Comparison of ENCODE assay signal across 9 cellular contexts in the genomic region with DNA sequence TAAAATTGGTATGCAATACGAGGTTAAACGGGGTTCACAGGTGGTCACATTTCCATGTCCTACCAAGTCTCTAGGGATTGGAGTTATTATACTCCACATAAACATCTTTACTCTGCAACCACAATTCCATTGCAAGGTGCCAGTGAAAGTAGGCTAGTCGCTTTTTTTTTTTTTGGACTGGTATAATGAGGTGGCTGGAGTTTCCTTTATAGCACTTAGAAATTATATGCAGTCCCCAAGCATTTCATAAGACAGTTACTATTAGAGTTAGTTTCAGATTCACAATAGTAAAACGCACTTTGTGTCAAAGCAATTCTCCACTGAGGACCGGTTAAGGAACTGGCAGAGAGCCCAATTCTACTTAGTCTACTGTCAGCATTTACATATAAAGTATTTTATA. TPM values are rescaled to one million over a fixed set of nuclear protein-coding genes. Genes with fewer than 3 reads are reported as not detected.
DNase-seq lines count a peak whose midpoint lies in the region; ATAC-seq and TF ChIP-seq lines count a peak whose summit lies in the region.
"Had no signal": no experiment of that assay in that cellular context is flagged by ENCODE, and none has a peak within 500 bp of the region (broad histone marks: within the 10 kb centered on the region; RNA-seq: fewer than 3 reads in every experiment).

No MANE protein-coding gene starts in this region.

- H3K36me3 Mint-ChIP-seq in natural killer cell = no peaks in the 10 kb centered on the region

- H3K4me2 ChIP-seq in BLaER1 treated with 17β-estradiol and CSF1 and Interleukin-3, amounts not matched to agents 10 nM and 100 nM = peak overlapping the region; percentile 51 to 99 (median 82)

- DNase-seq in caudate nucleus (lab: John Stamatoyannopoulos, UW) (no peak), natural killer cell (no peak), SW 1271 (lab: John Stamatoyannopoulos, UW) (no peak), omental fat pad (ENCODE audit: low spot score) (no peak), DMS153 treated with DMSO at 0.1 percent for 48 hours (lab: John Stamatoyannopoulos, UW; ENCODE audit: unreplicated experiment) (no peak), RKO (ENCODE audit: low spot score) (no peak)
- DNase-seq: NCI-H2227 treated with DMSO at 0.1 percent for 48 hours had no signal

- H3K9ac ChIP-seq in BLaER1 treated with 17β-estradiol and CSF1 and Interleukin-3, amounts not matched to agents 10 nM and 100 nM = peak overlapping the region; percentile 88 to 98 (median 95)

- peak overlapping the region; percentile 79 for H3K4me3 Mint-ChIP-seq in natural killer cell

- intact Hi-C loops in natural killer cell (cut with micrococcal nuclease) = loop anchor here (5.0 to 10.0 kb wide), 3 partner anchors 54 to 433 kb away; no protein-coding TSS in a partner anchor

- ATAC-seq in HG02885 (IDR thresholded peaks at IDR 0.05; ENCODE audit: poor library complexity, unreplicated experiment) (peak; percentile 34), natural killer cell (peak; percentile 49 to 59 (median 53)), omental fat pad (ENCODE audit: low FRiP score) (no peak)

- no peaks in the 10 kb centered on the region for H3K27me3 Mint-ChIP-seq in natural killer cell (ENCODE audit: low read depth in 2 of 2)

- peaks cover 21 to 46% (median 36%) of the 10 kb centered on the region in 10 experiments for H3K4me1 ChIP-seq in BLaER1 treated with 17β-estradiol and CSF1 and Interleukin-3, amounts not matched to agents 10 nM and 100 nM

- no peaks in the 10 kb centered on the region for H3K27me3 ChIP-seq in BLaER1 treated with 17β-estradiol and CSF1 and Interleukin-3, amounts not matched to agents 10 nM and 100 nM

- H3K4me3 ChIP-seq in BLaER1 treated with 17β-estradiol and CSF1 and Interleukin-3, amounts not matched to agents 10 nM and 100 nM = peak overlapping the region; percentile 77 to 96 (median 86)

- H3K27ac ChIP-seq in BLaER1 treated with 17β-estradiol and CSF1 and Interleukin-3, amounts not matched to agents 10 nM and 100 nM = peak overlapping the region; percentile 84 to 96 (median 92)
- H3K27ac ChIP-seq in caudate nucleus (ENCODE audit: low read depth, low read length) = peak overlapping the region; percentile 24

- H3K36me3 ChIP-seq in BLaER1 treated with 17β-estradiol and CSF1 and Interleukin-3, amounts not matched to agents 10 nM and 100 nM = peaks cover 0 to 42% (median 17%) of the 10 kb centered on the region in 11 experiments; a peak in 13 of 22 replicates

- peaks cover 20 to 52% (median 34%) of the 10 kb centered on the region in 11 experiments; a peak in 21 of 22 replicates for H4K20me1 ChIP-seq in BLaER1 treated with 17β-estradiol and CSF1 and Interleukin-3, amounts not matched to agents 10 nM and 100 nM

- H3K9me3 ChIP-seq in BLaER1 treated with 17β-estradiol and CSF1 and Interleukin-3, amounts not matched to agents 10 nM and 100 nM (replicated peaks in 1 of 11) = no peaks in the 10 kb centered on the region

- H3K4me1 Mint-ChIP-seq in natural killer cell = peaks cover 22 to 27% of the 10 kb centered on the region in 2 donors

- peak overlapping the region in 1 of 2 donors; percentile 94 for H3K27ac Mint-ChIP-seq in natural killer cell

- no peaks in the 10 kb centered on the region for H3K9me3 Mint-ChIP-seq in natural killer cell

- TF ChIP-seq CTCF in natural killer cell (IDR thresholded peaks at IDR 0.05) = no peak
- no peak for TF ChIP-seq CTCF in omental fat pad (IDR thresholded peaks at IDR 0.05)

RNA-seq across cellular contexts. Expression of gene MEF2C, which starts 1.4 kb away (rescaled TPM):
- total RNA-seq in natural killer cell (10 to 100 TPM in 2 of 3 donors, 1 to 10 TPM in 1; 9.2 to 22.0 (median 18.3) TPM), omental fat pad (10 to 100 TPM; 25.4 to 97.7 (median 44.0) TPM)
